Comparison of ENCODE assay signal across 24 cellular contexts in the genomic region with DNA sequence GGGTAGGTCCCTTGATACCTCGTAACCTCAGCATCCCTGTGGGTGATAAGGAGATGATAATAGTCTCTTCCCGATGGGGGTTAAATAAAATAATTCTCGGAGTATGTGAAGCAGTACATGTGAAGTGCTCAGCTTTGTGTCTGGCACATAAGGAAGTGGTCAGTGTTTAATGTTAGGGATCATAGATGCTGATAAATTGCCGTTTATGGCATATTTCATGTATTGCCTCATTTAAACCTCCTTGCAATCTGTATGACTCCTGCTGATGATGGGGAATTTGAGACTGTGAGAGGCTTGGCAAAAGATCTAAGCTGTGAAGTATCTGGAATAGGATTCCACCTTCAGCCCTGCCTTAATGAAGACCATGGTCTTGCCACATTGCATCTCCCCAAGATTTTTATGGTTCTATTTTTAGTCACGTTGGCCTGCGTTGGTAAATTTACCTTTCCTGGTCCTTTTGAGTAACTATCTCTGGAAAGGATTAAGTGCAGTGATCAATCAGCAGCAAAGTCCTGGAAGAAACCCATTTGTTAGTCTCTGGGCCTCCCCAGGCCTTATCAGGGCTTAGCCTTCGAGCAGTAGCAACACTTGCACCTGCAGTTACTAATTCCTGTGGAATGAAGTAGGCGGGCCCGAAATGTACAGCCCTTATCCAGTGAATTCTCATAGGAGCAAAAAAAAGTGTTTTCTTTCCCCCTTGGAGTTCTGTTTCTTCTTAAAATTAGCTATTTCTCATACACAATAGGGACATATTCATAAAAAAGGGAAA.
DNase-seq lines count a peak whose midpoint lies in the region; ATAC-seq and TF ChIP-seq lines count a peak whose summit lies in the region.
"Had no signal": no experiment of that assay in that cellular context is flagged by ENCODE, and none has a peak within 500 bp of the region (broad histone marks: within the 10 kb centered on the region; RNA-seq: fewer than 3 reads in every experiment).

No MANE protein-coding gene starts in this region.

- H3K27me3 ChIP-seq in upper lobe of right lung: no peaks in the 10 kb centered on the region
- H3K27me3 ChIP-seq: pancreas, testis, vagina had no signal

- intact Hi-C loops in upper lobe of right lung (cut with DNase I): no loop called here

- H3K9me3 ChIP-seq in upper lobe of right lung: no peaks in the 10 kb centered on the region
- H3K9me3 ChIP-seq: pancreas, testis, vagina had no signal

- peak; percentile 83 for DNase-seq in NCI-H226
- DNase-seq in fibroblast of villous mesenchyme (ENCODE audit: low read depth): peak; percentile 95
- no peak for DNase-seq in upper lobe of right lung
- no peak for DNase-seq in NCI-H187 (lab: John Stamatoyannopoulos, UW)
- DNase-seq: activated CD4-positive, alpha-beta T cell treated with anti-CD3 and anti-CD28 coated beads for 1 hour; activated CD8-positive, alpha-beta T cell treated with anti-CD3 and anti-CD28 coated beads, Interleukin-2, amount 10 ng/mL, durations not matched to agents 7 days and 5 days; amniotic stem cell; GDM1; naive thymus-derived CD8-positive, alpha-beta T cell; NCI-H1048; NCI-H446 treated with DMSO at 0.1 percent for 48 hours; NCI-H82; stimulated activated naive CD4-positive, alpha-beta T cell treated with Interleukin-2 at 50 U/mL for 16 hours; testis had no signal

- peak overlapping the region; percentile 9 to 89 (median 43) for H3K27ac Mint-ChIP-seq in nephron
- H3K27ac Mint-ChIP-seq: activated CD8-positive, alpha-beta T cell treated with anti-CD3 and anti-CD28 coated beads, Interleukin-2, amount 10 ng/mL, durations not matched to agents 7 days and 5 days; activated naive CD4-positive, alpha-beta T cell treated with anti-CD3 and anti-CD28 coated beads, Interleukin-2, amount 50 U/mL, for 24 hours; activated T-helper 2 cell treated with anti-CD3 and anti-CD28 coated beads, Interferon-gamma antibody, Interleukin-2, Interleukin-4, amounts not matched to agents 10 μg/mL and 5 μg/mL and 100 μg/mL, durations not matched to agents 14 hours and 24 hours and 36 hours; naive thymus-derived CD8-positive, alpha-beta T cell; T-helper 2 cell treated with Interferon-gamma antibody and Interleukin-4, amounts not matched to agents 5 μg/mL and 100 μg/mL, for 36 hours had no signal

- no peak overlapping the region for H3K27ac ChIP-seq in upper lobe of right lung
- H3K27ac ChIP-seq: epithelial cell of prostate, testis, vagina had no signal

- no peaks in the 10 kb centered on the region for H3K36me3 Mint-ChIP-seq in nephron (ENCODE audit: low read depth)

- no peak overlapping the region for H3K4me3 ChIP-seq in fibroblast of villous mesenchyme (ENCODE audit: low read depth, low read length)
- H3K4me3 ChIP-seq in upper lobe of right lung: no peak overlapping the region
- H3K4me3 ChIP-seq: pancreas, skin epidermis, testis, vagina had no signal

- no peaks in the 10 kb centered on the region for H3K9me3 Mint-ChIP-seq in nephron
- H3K9me3 Mint-ChIP-seq: activated naive CD4-positive, alpha-beta T cell treated with anti-CD3 and anti-CD28 coated beads, Interleukin-2, amount 50 U/mL, for 24 hours; activated T-helper 2 cell treated with anti-CD3 and anti-CD28 coated beads, Interferon-gamma antibody, Interleukin-2, Interleukin-4, amounts not matched to agents 10 μg/mL and 5 μg/mL and 100 μg/mL, durations not matched to agents 14 hours and 24 hours and 36 hours; T-helper 2 cell treated with Interferon-gamma antibody and Interleukin-4, amounts not matched to agents 5 μg/mL and 100 μg/mL, for 36 hours had no signal

- TF ChIP-seq CTCF in fibroblast of villous mesenchyme (IDR thresholded peaks at IDR 0.05; ENCODE audit: insufficient read depth, low read depth, low read length): no peak
- TF ChIP-seq CTCF in nephron (IDR thresholded peaks at IDR 0.05; ENCODE audit: unreplicated experiment in 3 of 3): no peak
- TF ChIP-seq CTCF in upper lobe of right lung (IDR thresholded peaks at IDR 0.05): no peak

- no peak overlapping the region for H3K4me3 Mint-ChIP-seq in nephron
- H3K4me3 Mint-ChIP-seq: activated CD8-positive, alpha-beta T cell treated with anti-CD3 and anti-CD28 coated beads, Interleukin-2, amount 10 ng/mL, durations not matched to agents 7 days and 5 days; activated naive CD4-positive, alpha-beta T cell treated with anti-CD3 and anti-CD28 coated beads, Interleukin-2, amount 50 U/mL, for 24 hours; naive thymus-derived CD8-positive, alpha-beta T cell; T-helper 2 cell treated with Interferon-gamma antibody and Interleukin-4, amounts not matched to agents 5 μg/mL and 100 μg/mL, for 36 hours had no signal

- peaks cover 32% of the 10 kb centered on the region for H3K4me1 Mint-ChIP-seq in nephron
- H3K4me1 Mint-ChIP-seq: activated naive CD4-positive, alpha-beta T cell treated with anti-CD3 and anti-CD28 coated beads, Interleukin-2, amount 50 U/mL, for 24 hours had no signal

- H3K4me1 ChIP-seq in upper lobe of right lung: no peaks in the 10 kb centered on the region
- H3K4me1 ChIP-seq: vagina had no signal

- peak; percentile 44 for ATAC-seq in upper lobe of right lung
- ATAC-seq in GM19452 (IDR thresholded peaks at IDR 0.05; ENCODE audit: unreplicated experiment): no peak
- ATAC-seq in HG03565 (IDR thresholded peaks at IDR 0.05; ENCODE audit: unreplicated experiment): no peak
- ATAC-seq: activated CD8-positive, alpha-beta T cell treated with anti-CD3 and anti-CD28 coated beads, Interleukin-2, amount 10 ng/mL, durations not matched to agents 7 days and 5 days; naive thymus-derived CD8-positive, alpha-beta T cell had no signal

- no peaks in the 10 kb centered on the region for H3K36me3 ChIP-seq in upper lobe of right lung
- H3K36me3 ChIP-seq: pancreas, vagina had no signal

- peaks cover 8% of the 10 kb centered on the region for H3K27me3 Mint-ChIP-seq in nephron (ENCODE audit: low read depth)
- H3K27me3 Mint-ChIP-seq: activated naive CD4-positive, alpha-beta T cell treated with anti-CD3 and anti-CD28 coated beads, Interleukin-2, amount 50 U/mL, for 24 hours; naive thymus-derived CD8-positive, alpha-beta T cell had no signal

Comparison
In these comparisons a context has a peak if more than half of its experiments do, and no peak if none do; other contexts are left out.
1. DNase-seq: peak in NCI-H226 (single experiment) and fibroblast of villous mesenchyme (single experiment); none in upper lobe of right lung (single experiment) and NCI-H187 (0 of 2).